11 cellular contexts compared by ENCODE assay signal in the genomic region with DNA sequence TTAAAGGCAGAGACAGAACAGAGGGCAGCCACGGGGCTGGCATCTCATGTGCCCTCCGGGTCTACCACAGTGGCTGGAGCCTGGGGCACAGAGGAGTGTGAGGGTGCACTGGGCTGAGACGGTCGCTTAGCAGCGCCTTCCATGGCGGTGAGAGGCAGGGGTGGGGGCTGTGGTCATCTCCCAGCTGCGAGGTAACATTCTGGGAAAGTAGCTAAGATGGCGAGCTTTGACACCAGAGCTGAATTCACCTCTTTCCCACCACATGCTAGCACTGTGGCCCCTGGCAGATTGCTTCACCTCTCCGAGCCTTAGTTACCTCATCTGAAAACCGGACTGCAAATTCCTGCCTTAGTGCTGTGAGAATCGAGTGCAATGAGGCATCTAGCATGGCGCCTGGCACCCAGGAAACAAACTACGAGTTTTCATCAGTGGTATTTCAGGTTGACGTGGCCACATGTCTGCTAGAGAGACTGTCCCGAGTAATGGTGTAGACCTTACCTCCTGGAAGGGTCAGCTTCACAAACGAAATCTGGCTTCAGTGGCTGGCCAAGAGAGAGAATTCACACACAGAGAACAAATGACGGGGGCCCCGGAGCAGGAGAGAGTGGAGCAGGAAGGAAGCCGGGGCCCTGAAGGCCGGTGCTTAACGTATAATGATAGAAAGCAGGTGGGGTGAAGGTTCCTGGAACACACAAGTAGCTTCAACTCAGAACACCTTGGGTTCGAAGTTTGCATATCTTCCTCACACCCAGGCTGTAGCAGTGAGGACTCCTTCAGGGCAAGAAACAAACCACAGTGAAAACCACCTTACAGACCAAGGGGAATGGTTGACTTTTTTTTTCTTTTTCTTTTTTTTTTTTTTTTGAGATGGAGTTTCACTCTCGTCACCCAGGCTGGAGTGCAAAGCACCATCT. TPM values are rescaled to one million over a fixed set of nuclear protein-coding genes. Genes with fewer than 3 reads are reported as not detected.
DNase-seq lines count a peak whose midpoint lies in the region; ATAC-seq and TF ChIP-seq lines count a peak whose summit lies in the region.
"Had no signal": no experiment of that assay in that cellular context is flagged by ENCODE, and none has a peak within 500 bp of the region (broad histone marks: within the 10 kb centered on the region; RNA-seq: fewer than 3 reads in every experiment).

No MANE protein-coding gene starts in this region.

- DNase-seq in CD8-positive, alpha-beta T cell, result peak in 4 of 7 experiments; percentile 22 to 72 (median 36)
- peak; percentile 57 for DNase-seq in T-helper 2 cell treated with Interferon-gamma antibody and Interleukin-4, amounts not matched to agents 5 μg/mL and 100 μg/mL, for 36 hours (ENCODE audit: low spot score)
- DNase-seq in germinal center (ENCODE audit: low spot score) (peak; percentile 43), NCI-H2081 treated with DMSO at 0.1 percent for 48 hours (lab: John Stamatoyannopoulos, UW) (no peak), sciatic nerve (ENCODE audit: low spot score) (no peak), cerebellum (ENCODE audit: low spot score) (no peak), globus pallidus (ENCODE audit: low spot score) (no peak)
- DNase-seq: Caco-2 had no signal

- H3K4me1 ChIP-seq in CD8-positive, alpha-beta T cell (ENCODE audit: insufficient read depth, low read length), result peaks cover 81% of the 10 kb centered on the region

- no peak for TF ChIP-seq CTCF in CD8-positive, alpha-beta T cell (IDR thresholded peaks at IDR 0.05)

- CTCF ChIA-PET in CD8-positive, alpha-beta T cell (lab: Charles Lee), result interaction anchor here (0.8 to 2.6 kb wide), 3 partner anchors 10 to 288 kb away, joined by 3 to 12 read pairs (median 4); no protein-coding TSS in a partner anchor

- ATAC-seq in CD8-positive, alpha-beta T cell, result peak; percentile 20
- ATAC-seq in GM21529 (IDR thresholded peaks at IDR 0.05; ENCODE audit: unreplicated experiment), result peak; percentile 67
- no peak for ATAC-seq in sciatic nerve
- ATAC-seq: K562 had no signal

- no peaks in the 10 kb centered on the region for H3K36me3 Mint-ChIP-seq in CD8-positive, alpha-beta T cell
- H3K36me3 Mint-ChIP-seq in T-helper 2 cell treated with Interferon-gamma antibody and Interleukin-4, amounts not matched to agents 5 μg/mL and 100 μg/mL, for 36 hours (ENCODE audit: low read depth), result peaks cover 29% of the 10 kb centered on the region

- no peaks in the 10 kb centered on the region for H3K27me3 Mint-ChIP-seq in CD8-positive, alpha-beta T cell (ENCODE audit: low read depth)
- no peaks in the 10 kb centered on the region for H3K27me3 Mint-ChIP-seq in T-helper 2 cell treated with Interferon-gamma antibody and Interleukin-4, amounts not matched to agents 5 μg/mL and 100 μg/mL, for 36 hours (ENCODE audit: low read depth)

- peak overlapping the region; percentile 60 for H3K27ac ChIP-seq in CD8-positive, alpha-beta T cell (ENCODE audit: low read depth, low read length)

- peak overlapping the region; percentile 76 for H3K4me3 Mint-ChIP-seq in CD8-positive, alpha-beta T cell
- H3K4me3 Mint-ChIP-seq in T-helper 2 cell treated with Interferon-gamma antibody and Interleukin-4, amounts not matched to agents 5 μg/mL and 100 μg/mL, for 36 hours, result peak overlapping the region; percentile 86
- H3K4me3 Mint-ChIP-seq: neural crest cell had no signal

- H3K4me3 ChIP-seq in CD8-positive, alpha-beta T cell (ENCODE audit: low read depth, low read length), result peak overlapping the region; percentile 48
- H3K4me3 ChIP-seq: K562 had no signal

- no peaks in the 10 kb centered on the region for H3K36me3 ChIP-seq in CD8-positive, alpha-beta T cell (ENCODE audit: insufficient read depth, low read length)

- no peaks in the 10 kb centered on the region for H3K9me3 Mint-ChIP-seq in CD8-positive, alpha-beta T cell
- H3K9me3 Mint-ChIP-seq in T-helper 2 cell treated with Interferon-gamma antibody and Interleukin-4, amounts not matched to agents 5 μg/mL and 100 μg/mL, for 36 hours, result peaks cover 4% of the 10 kb centered on the region
- H3K9me3 Mint-ChIP-seq: neural crest cell had no signal

- intact Hi-C loops in CD8-positive, alpha-beta T cell (cut with DNase I, micrococcal nuclease), result no loop called here
- intact Hi-C loops in sciatic nerve (cut with DNase I), result no loop called here

- POLR2A ChIA-PET in CD8-positive, alpha-beta T cell (lab: Charles Lee), result interaction anchor here (0.7 to 1.5 kb wide), 2 partner anchors 55 to 75 kb away, joined by 4 to 6 read pairs; no protein-coding TSS in a partner anchor

- peak overlapping the region; percentile 97 for H3K27ac Mint-ChIP-seq in CD8-positive, alpha-beta T cell
- peak overlapping the region; percentile 99 for H3K27ac Mint-ChIP-seq in T-helper 2 cell treated with Interferon-gamma antibody and Interleukin-4, amounts not matched to agents 5 μg/mL and 100 μg/mL, for 36 hours

- H3K4me1 Mint-ChIP-seq in CD8-positive, alpha-beta T cell (ENCODE audit: low read depth), result peaks cover 79% of the 10 kb centered on the region
- peaks cover 74% of the 10 kb centered on the region for H3K4me1 Mint-ChIP-seq in T-helper 2 cell treated with Interferon-gamma antibody and Interleukin-4, amounts not matched to agents 5 μg/mL and 100 μg/mL, for 36 hours (ENCODE audit: low read depth)

- H3K27me3 ChIP-seq in CD8-positive, alpha-beta T cell (ENCODE audit: insufficient read depth, low read length), result no peaks in the 10 kb centered on the region

- H3K9me3 ChIP-seq in CD8-positive, alpha-beta T cell (ENCODE audit: low read length), result no peaks in the 10 kb centered on the region

RNA-seq across cellular contexts. Expression of gene RFLNB, which starts 29.2 kb away (rescaled TPM):
- total RNA-seq in CD8-positive, alpha-beta T cell, result 10 to 100 TPM; 25.4 to 25.9 TPM
- total RNA-seq in sciatic nerve (14.3 TPM), cerebellum (4.7 TPM)

Comparison
In these comparisons a context has a peak if more than half of its experiments do, and no peak if none do; other contexts are left out.
1. DNase-seq: peak in CD8-positive, alpha-beta T cell (4 of 7), T-helper 2 cell treated with Interferon-gamma antibody and Interleukin-4, amounts not matched to agents 5 μg/mL and 100 μg/mL, for 36 hours (single experiment) and germinal center (single experiment); none in NCI-H2081 treated with DMSO at 0.1 percent for 48 hours (single experiment), sciatic nerve (single experiment), cerebellum (single experiment) and globus pallidus (single experiment).